Comparison of ENCODE assay signal across 1 cellular context in the genomic region with DNA sequence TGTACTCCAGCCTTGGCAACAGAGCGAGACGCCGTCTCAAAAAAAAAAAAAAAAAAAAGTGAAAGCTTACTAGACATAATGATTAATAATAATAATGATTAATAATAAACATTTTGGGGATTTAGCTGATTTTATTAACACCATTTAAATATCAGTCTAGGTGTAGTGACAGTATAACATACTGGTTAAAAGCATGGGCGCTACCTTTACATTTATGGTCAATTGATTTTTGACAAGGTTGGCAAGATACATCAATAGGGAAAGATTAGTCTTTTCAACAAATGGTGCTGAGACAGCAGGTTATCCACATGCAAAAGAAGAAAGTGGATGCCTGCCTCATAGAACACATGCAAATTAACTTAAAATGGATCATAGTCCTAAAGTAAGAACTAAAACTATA.
TF ChIP-seq lines count a peak whose summit lies in the region.

No MANE protein-coding gene starts in this region.

TF ChIP-seq in A549, 52 proteins besides CTCF, POLR2A, EP300 and RAD21 (continued from another document):
- TF ChIP-seq, protein P1, sequence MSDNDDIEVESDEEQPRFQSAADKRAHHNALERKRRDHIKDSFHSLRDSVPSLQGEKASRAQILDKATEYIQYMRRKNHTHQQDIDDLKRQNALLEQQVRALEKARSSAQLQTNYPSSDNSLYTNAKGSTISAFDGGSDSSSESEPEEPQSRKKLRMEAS (IDR thresholded peaks at IDR 0.05): no peak
- TF ChIP-seq MYC (IDR thresholded peaks at IDR 0.05; ENCODE audit: borderline replicate concordance, low read length) (no peak), ESRRA (IDR thresholded peaks at IDR 0.05; ENCODE audit: borderline replicate concordance, low read length) (no peak), ZNF302 (CRISPR knock-in tag; IDR thresholded peaks at IDR 0.05) (no peak)
- TF ChIP-seq, protein P2, sequence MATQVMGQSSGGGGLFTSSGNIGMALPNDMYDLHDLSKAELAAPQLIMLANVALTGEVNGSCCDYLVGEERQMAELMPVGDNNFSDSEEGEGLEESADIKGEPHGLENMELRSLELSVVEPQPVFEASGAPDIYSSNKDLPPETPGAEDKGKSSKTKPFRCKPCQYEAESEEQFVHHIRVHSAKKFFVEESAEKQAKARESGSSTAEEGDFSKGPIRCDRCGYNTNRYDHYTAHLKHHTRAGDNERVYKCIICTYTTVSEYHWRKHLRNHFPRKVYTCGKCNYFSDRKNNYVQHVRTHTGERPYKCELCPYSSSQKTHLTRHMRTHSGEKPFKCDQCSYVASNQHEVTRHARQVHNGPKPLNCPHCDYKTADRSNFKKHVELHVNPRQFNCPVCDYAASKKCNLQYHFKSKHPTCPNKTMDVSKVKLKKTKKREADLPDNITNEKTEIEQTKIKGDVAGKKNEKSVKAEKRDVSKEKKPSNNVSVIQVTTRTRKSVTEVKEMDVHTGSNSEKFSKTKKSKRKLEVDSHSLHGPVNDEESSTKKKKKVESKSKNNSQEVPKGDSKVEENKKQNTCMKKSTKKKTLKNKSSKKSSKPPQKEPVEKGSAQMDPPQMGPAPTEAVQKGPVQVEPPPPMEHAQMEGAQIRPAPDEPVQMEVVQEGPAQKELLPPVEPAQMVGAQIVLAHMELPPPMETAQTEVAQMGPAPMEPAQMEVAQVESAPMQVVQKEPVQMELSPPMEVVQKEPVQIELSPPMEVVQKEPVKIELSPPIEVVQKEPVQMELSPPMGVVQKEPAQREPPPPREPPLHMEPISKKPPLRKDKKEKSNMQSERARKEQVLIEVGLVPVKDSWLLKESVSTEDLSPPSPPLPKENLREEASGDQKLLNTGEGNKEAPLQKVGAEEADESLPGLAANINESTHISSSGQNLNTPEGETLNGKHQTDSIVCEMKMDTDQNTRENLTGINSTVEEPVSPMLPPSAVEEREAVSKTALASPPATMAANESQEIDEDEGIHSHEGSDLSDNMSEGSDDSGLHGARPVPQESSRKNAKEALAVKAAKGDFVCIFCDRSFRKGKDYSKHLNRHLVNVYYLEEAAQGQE (IDR thresholded peaks at IDR 0.05): no peak
